Comparison of ENCODE assay signal across 20 cellular contexts in the genomic region with DNA sequence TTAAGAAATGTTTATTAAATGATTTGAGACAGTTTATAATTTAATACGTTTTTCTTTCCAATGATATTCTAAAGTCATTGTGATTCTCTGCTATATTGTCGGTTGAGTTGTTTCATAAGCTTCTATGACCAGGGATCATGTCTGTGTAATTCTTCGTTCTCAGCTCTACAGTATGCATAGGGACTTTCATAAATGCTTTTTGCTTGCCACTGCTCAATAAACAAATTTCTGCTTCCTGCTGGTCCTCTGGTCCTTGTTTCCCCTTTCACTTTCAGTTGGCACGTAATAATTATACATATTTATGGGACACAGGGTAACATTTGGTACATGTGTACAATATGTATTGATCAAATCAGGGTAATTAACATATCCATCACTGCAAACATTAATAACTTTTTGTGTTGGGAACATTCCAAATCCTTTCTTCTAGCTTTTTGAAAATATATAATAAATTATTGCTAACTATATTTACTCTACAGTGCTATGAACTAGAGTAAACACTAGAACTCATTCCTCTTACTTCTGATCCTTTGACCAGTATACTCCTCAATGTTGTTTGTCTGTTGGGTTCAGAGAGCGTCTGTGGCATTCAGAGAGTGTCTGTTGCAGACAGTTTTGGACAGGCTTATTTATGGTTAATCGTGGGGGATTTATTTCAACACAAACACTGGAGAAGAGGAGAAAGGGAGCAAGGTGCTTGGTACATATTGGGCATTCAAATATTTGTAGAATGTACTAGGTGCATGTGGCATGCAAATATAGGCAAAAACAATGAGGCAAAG.
DNase-seq lines count a peak whose midpoint lies in the region; ATAC-seq, FAIRE-seq and TF ChIP-seq lines count a peak whose summit lies in the region.
"Had no signal": no experiment of that assay in that cellular context is flagged by ENCODE, and none has a peak within 500 bp of the region (broad histone marks: within the 10 kb centered on the region; RNA-seq: fewer than 3 reads in every experiment).

No MANE protein-coding gene starts in this region.

- no peak for TF ChIP-seq RAD21 in A549 (conservative IDR thresholded peaks at IDR 0.05 in 1 of 2, IDR thresholded peaks at IDR 0.05 in 1 of 2)

- FAIRE-seq in A549 (lab: Jason Lieb, UNC) (peak; percentile 54), pancreas (lab: Jason Lieb, UNC) (peak; percentile 60)
- FAIRE-seq: D721Med, GM19239, H1 had no signal

- no peak for ATAC-seq in A549
- ATAC-seq in pancreas = no peak
- ATAC-seq: CD8-positive, alpha-beta T cell had no signal

- no peaks in the 10 kb centered on the region for H3K27me3 Mint-ChIP-seq in activated naive CD8-positive, alpha-beta T cell treated with anti-CD3 and anti-CD28 coated beads for 36 hours

- H3K27ac ChIP-seq in A549 (no peak overlapping the region), pancreas (no peak overlapping the region)
- H3K27ac ChIP-seq: HL-60 had no signal

- H3K4me3 Mint-ChIP-seq in activated naive CD8-positive, alpha-beta T cell treated with anti-CD3 and anti-CD28 coated beads for 36 hours = no peak overlapping the region
- H3K4me3 Mint-ChIP-seq: CD14-positive monocyte; CD8-positive, alpha-beta T cell had no signal

- H3K4me1 Mint-ChIP-seq in activated naive CD8-positive, alpha-beta T cell treated with anti-CD3 and anti-CD28 coated beads for 36 hours = no peaks in the 10 kb centered on the region
- H3K4me1 Mint-ChIP-seq: CD14-positive monocyte had no signal

- H3K27ac Mint-ChIP-seq in activated naive CD8-positive, alpha-beta T cell treated with anti-CD3 and anti-CD28 coated beads for 36 hours = no peak overlapping the region
- H3K27ac Mint-ChIP-seq: CD14-positive monocyte; CD8-positive, alpha-beta T cell had no signal

- intact Hi-C loops in pancreas (cut with DNase I) = no loop called here

- no peak for TF ChIP-seq EP300 in A549 (IDR thresholded peaks at IDR 0.05)

- POLR2A ChIA-PET in A549 (lab: Yijun Ruan, JAX) = no interaction called here

- 55% methylated on average over 6 of the region's 6 CpGs for WGBS in A549 (ENCODE audit: missing lambda C conversion rate)
- WGBS in pancreas, 2 donors = 52 to 57% methylated on average over 6 of the region's 6 CpGs

- TF ChIP-seq CTCF in A549 (IDR thresholded peaks at IDR 0.05) (no peak), pancreas (IDR thresholded peaks at IDR 0.05) (no peak)

- H3K4me3 ChIP-seq in A549 = no peak overlapping the region
- H3K4me3 ChIP-seq in pancreas = no peak overlapping the region

- H3K4me2 ChIP-seq in A549 = no peak overlapping the region

- no peaks in the 10 kb centered on the region for H3K9me3 Mint-ChIP-seq in activated naive CD8-positive, alpha-beta T cell treated with anti-CD3 and anti-CD28 coated beads for 36 hours

- DNase-seq in A549 (ENCODE audit: low read depth in 1 of 2, low spot score in 1 of 2) = no peak
- peak; percentile 19 for DNase-seq in DMS53 treated with DMSO at 0.1 percent for 48 hours (lab: John Stamatoyannopoulos, UW; ENCODE audit: unreplicated experiment)
- peak; percentile 1 for DNase-seq in OCI-M1 (lab: John Stamatoyannopoulos, UW)
- DNase-seq in pancreas = no peak
- no peak for DNase-seq in activated naive CD8-positive, alpha-beta T cell treated with anti-CD3 and anti-CD28 coated beads for 36 hours
- DNase-seq in NCI-H2171 treated with DMSO at 0.1 percent for 48 hours (lab: John Stamatoyannopoulos, UW) = no peak
- DNase-seq in NCI-H1930 (lab: John Stamatoyannopoulos, UW) = no peak
- DNase-seq: BE2C; CD8-positive, alpha-beta T cell; COR-L47; DMS153; GF-D8; HCEC 1CT; IMR-90; KBM-7 had no signal

- H3K4me1 ChIP-seq in A549 (peaks cover 8% of the 10 kb centered on the region; the same call in 1 of the 3 replicates), pancreas (no peaks in the 10 kb centered on the region)
- H3K4me1 ChIP-seq: BE2C had no signal

- no peaks in the 10 kb centered on the region for H3K9me3 ChIP-seq in A549
- H3K9me3 ChIP-seq in pancreas = no peaks in the 10 kb centered on the region
- H3K9me3 ChIP-seq: BE2C had no signal

- H3K36me3 ChIP-seq in pancreas = no peaks in the 10 kb centered on the region
- H3K36me3 ChIP-seq: BE2C had no signal

- H3K36me3 Mint-ChIP-seq in activated naive CD8-positive, alpha-beta T cell treated with anti-CD3 and anti-CD28 coated beads for 36 hours = no peaks in the 10 kb centered on the region
- H3K36me3 Mint-ChIP-seq: CD14-positive monocyte; CD8-positive, alpha-beta T cell had no signal

- CTCF ChIA-PET in A549 (lab: Yijun Ruan, JAX) = no interaction called here

- no peak for TF ChIP-seq POLR2A in A549 (IDR thresholded peaks at IDR 0.05; ENCODE audit: low read length)

- H3K27me3 ChIP-seq in pancreas = peaks cover 0 to 6% (median 0%) of the 10 kb centered on the region in 4 donors
- H3K27me3 ChIP-seq: BE2C had no signal

TF ChIP-seq in A549, 52 proteins besides CTCF, POLR2A, EP300 and RAD21:
- TF ChIP-seq ZNF302 (CRISPR knock-in tag; IDR thresholded peaks at IDR 0.05) (no peak), BHLHE40 (IDR thresholded peaks at IDR 0.05; ENCODE audit: low read depth, low read length) (no peak), RARB (CRISPR knock-in tag; IDR thresholded peaks at IDR 0.05) (no peak), SREBF2 (IDR thresholded peaks at IDR 0.05) (no peak), NFE2L2 (conservative IDR thresholded peaks at IDR 0.05; ENCODE audit: low read length) (no peak), MAFK (IDR thresholded peaks at IDR 0.05; ENCODE audit: partially characterized antibody) (no peak), HEYL (CRISPR knock-in tag; IDR thresholded peaks at IDR 0.05) (no peak)
- TF ChIP-seq, protein P1, sequence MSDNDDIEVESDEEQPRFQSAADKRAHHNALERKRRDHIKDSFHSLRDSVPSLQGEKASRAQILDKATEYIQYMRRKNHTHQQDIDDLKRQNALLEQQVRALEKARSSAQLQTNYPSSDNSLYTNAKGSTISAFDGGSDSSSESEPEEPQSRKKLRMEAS (IDR thresholded peaks at IDR 0.05) = no peak
TF ChIP-seq in A549: peak in this region for 0.

Comparison
In these comparisons a context has a peak if more than half of its experiments do, and no peak if none do; other contexts are left out.
1. DNase-seq: peak in DMS53 treated with DMSO at 0.1 percent for 48 hours (single experiment) and OCI-M1 (single experiment); none in A549 (0 of 2), pancreas (0 of 6), activated naive CD8-positive, alpha-beta T cell treated with anti-CD3 and anti-CD28 coated beads for 36 hours (single experiment), NCI-H2171 treated with DMSO at 0.1 percent for 48 hours (single experiment) and NCI-H1930 (0 of 2).